8 cellular contexts compared by ENCODE assay signal in genomic region chr16:81493755-81494433, GRCh38. TPM values are rescaled to one million over a fixed set of nuclear protein-coding genes. Genes with fewer than 3 reads are reported as not detected.
A peak's percentile ranks its signal among the peaks of the same experiment; 100 is the strongest.
DNase-seq lines count a peak whose midpoint lies in the region; ATAC-seq, FAIRE-seq and TF ChIP-seq lines count a peak whose summit lies in the region.

No MANE protein-coding gene starts in this region.

- ATAC-seq in RWPE2 (ENCODE audit: low read depth), result peak; percentile 93
- ATAC-seq in upper lobe of left lung (ENCODE audit: low FRiP score in 2 of 2), result no peak
- ATAC-seq in GM21529 (IDR thresholded peaks at IDR 0.05; ENCODE audit: unreplicated experiment), result no peak

- TF ChIP-seq CTCF in RWPE2 (IDR thresholded peaks at IDR 0.05; ENCODE audit: poor library complexity, severe bottlenecking), result no peak
- no peak for TF ChIP-seq CTCF in upper lobe of left lung (IDR thresholded peaks at IDR 0.05)
- TF ChIP-seq CTCF in D721Med (IDR thresholded peaks at IDR 0.05; ENCODE audit: insufficient read depth, missing control alignments), result no peak

- H3K9ac ChIP-seq in mucosa of stomach (ENCODE audit: low read length), result peak overlapping the region; percentile 32

- H3K4me3 ChIP-seq in RWPE2 (ENCODE audit: severe bottlenecking) (no peak overlapping the region), mucosa of stomach (ENCODE audit: low read length) (no peak overlapping the region), upper lobe of left lung (no peak overlapping the region)

- no peak for FAIRE-seq in D721Med (lab: Jason Lieb, UNC)

- DNase-seq in EL (peak; percentile 76), RWPE2 (ENCODE audit: low spot score) (peak; percentile 95), dermis microvascular lymphatic vessel endothelial cell (ENCODE audit: low read depth in 2 of 2) (peak; percentile 67 to 96), upper lobe of left lung (peak; percentile 59 to 68), mesenteric fat pad (ENCODE audit: low spot score) (no peak), D721Med (ENCODE audit: insufficient read length, low spot score) (no peak)

- peaks cover 34% of the 10 kb centered on the region for H3K4me1 ChIP-seq in RWPE2 (ENCODE audit: insufficient read depth, poor library complexity, severe bottlenecking)
- peaks cover 68% of the 10 kb centered on the region for H3K4me1 ChIP-seq in mucosa of stomach (ENCODE audit: control insufficient read depth, insufficient read depth, low read length)
- H3K4me1 ChIP-seq in upper lobe of left lung, result peaks cover 75 to 94% (median 91%) of the 10 kb centered on the region in 4 donors

- no peaks in the 10 kb centered on the region for H3K9me3 ChIP-seq in RWPE2 (ENCODE audit: severe bottlenecking)
- no peaks in the 10 kb centered on the region for H3K9me3 ChIP-seq in mucosa of stomach (ENCODE audit: control insufficient read depth, low read length)
- no peaks in the 10 kb centered on the region for H3K9me3 ChIP-seq in upper lobe of left lung

- 52 to 69% methylated on average over 20 to 23 of the region's 23 CpGs for WGBS in upper lobe of left lung, 2 donors

- peak overlapping the region; percentile 95 for H3K27ac ChIP-seq in RWPE2 (ENCODE audit: poor library complexity, severe bottlenecking)
- H3K27ac ChIP-seq in upper lobe of left lung, result peak overlapping the region; percentile 62 to 85 (median 76)

- no peaks in the 10 kb centered on the region for H3K27me3 ChIP-seq in RWPE2 (ENCODE audit: insufficient read depth, poor library complexity, severe bottlenecking)
- H3K27me3 ChIP-seq in mucosa of stomach (ENCODE audit: control insufficient read depth, insufficient read depth, low read length), result no peaks in the 10 kb centered on the region
- no peaks in the 10 kb centered on the region for H3K27me3 ChIP-seq in upper lobe of left lung

- no peak for TF ChIP-seq EP300 in upper lobe of left lung (IDR thresholded peaks at IDR 0.05)

- TF ChIP-seq POLR2A in upper lobe of left lung (IDR thresholded peaks at IDR 0.05), result no peak

- H3K36me3 ChIP-seq in RWPE2 (ENCODE audit: low read depth) (peaks cover 20% of the 10 kb centered on the region; the same call in 1 of the 2 replicates), mucosa of stomach (ENCODE audit: control insufficient read depth, insufficient read depth, low read length) (no peaks in the 10 kb centered on the region), upper lobe of left lung (no peaks in the 10 kb centered on the region)

RNA-seq across cellular contexts. Expression of gene CMIP, which starts 49.3 kb away (rescaled TPM):
- 8.0 and 18.7 TPM in 2 replicates for total RNA-seq in dermis microvascular lymphatic vessel endothelial cell
- total RNA-seq in upper lobe of left lung, result 100 to 1,000 TPM in 1 of 6 donors, 10 to 100 TPM in 5; 48.3 to 109 (median 67.6) TPM
- 68.4 TPM for total RNA-seq in mesenteric fat pad

Comparison
In these comparisons a context has a peak if more than half of its experiments do, and no peak if none do; other contexts are left out.
1. DNase-seq: peak in EL (single experiment), RWPE2 (single experiment), dermis microvascular lymphatic vessel endothelial cell (2 of 2) and upper lobe of left lung (2 of 2); none in mesenteric fat pad (single experiment) and D721Med (single experiment).